8 cellular contexts compared by ENCODE assay signal in genomic region chr6:31793927-31794245, GRCh38. TPM values are rescaled to one million over a fixed set of nuclear protein-coding genes. Genes with fewer than 3 reads are reported as not detected.
DNase-seq lines count a peak whose midpoint lies in the region; TF ChIP-seq lines count a peak whose summit lies in the region.
"Not testable (repeated sequence)": the region's sequence is repeated elsewhere in the genome, so short reads cannot be mapped to it uniquely, and the experiment has no call there.

No MANE protein-coding gene starts in this region.

- H2AFZ ChIP-seq in SU-DHL-6 (ENCODE audit: low read depth, low read length, severe bottlenecking), result not testable (repeated sequence)

- peak overlapping the region in 9 of 11 experiments; percentile 99 to 100 (median 99); a peak in 15 of 22 replicates for H3K27ac ChIP-seq in BLaER1 treated with 17β-estradiol and CSF1 and Interleukin-3, amounts not matched to agents 10 nM and 100 nM
- not testable (repeated sequence) for H3K27ac ChIP-seq in HUES64 (ENCODE audit: low read depth, low read length)
- peak overlapping the region; percentile 66 for H3K27ac ChIP-seq in SU-DHL-6 (ENCODE audit: low read depth, low read length)
- H3K27ac ChIP-seq in dorsolateral prefrontal cortex, result peak overlapping the region in 34 of 59 donors; percentile 9 to 100 (median 95)

- H3K4me3 Mint-ChIP-seq in activated naive CD4-positive, alpha-beta T cell treated with anti-CD3 and anti-CD28 coated beads, Interleukin-2, amount 10 ng/mL, durations not matched to agents 7 days and 5 days, result peak overlapping the region; percentile 98
- H3K4me3 Mint-ChIP-seq in neural crest cell, result peak overlapping the region; percentile 99

- H3K9ac ChIP-seq in BLaER1 treated with 17β-estradiol and CSF1 and Interleukin-3, amounts not matched to agents 10 nM and 100 nM, result peak overlapping the region; percentile 93 to 100 (median 98); a peak in 21 of 22 replicates
- H3K9ac ChIP-seq in HUES64 (ENCODE audit: low read depth, low read length) (peak overlapping the region; percentile 98; the same call in 1 of the 2 replicates), SU-DHL-6 (ENCODE audit: low read length) (peak overlapping the region; percentile 94)
- not testable (repeated sequence) for H3K9ac ChIP-seq in iPS-15b (ENCODE audit: low read depth, low read length)

- H3K36me3 Mint-ChIP-seq in activated naive CD4-positive, alpha-beta T cell treated with anti-CD3 and anti-CD28 coated beads, Interleukin-2, amount 10 ng/mL, durations not matched to agents 7 days and 5 days, result peaks cover 32% of the 10 kb centered on the region
- peaks cover 17% of the 10 kb centered on the region for H3K36me3 Mint-ChIP-seq in neural crest cell (ENCODE audit: low read depth)

- peaks cover 15 to 65% (median 47%) of the 10 kb centered on the region in 11 experiments; a peak in 21 of 22 replicates for H3K36me3 ChIP-seq in BLaER1 treated with 17β-estradiol and CSF1 and Interleukin-3, amounts not matched to agents 10 nM and 100 nM
- H3K36me3 ChIP-seq in HUES64 (ENCODE audit: insufficient read depth, low read length), result peaks cover 60% of the 10 kb centered on the region
- H3K36me3 ChIP-seq in SU-DHL-6 (ENCODE audit: low read length), result peaks cover 15% of the 10 kb centered on the region
- H3K36me3 ChIP-seq in iPS-15b (ENCODE audit: control insufficient read depth, insufficient read depth, low read length), result peaks cover 20% of the 10 kb centered on the region

- WGBS in HUES64, result 93% methylated on average over 6 of the region's 6 CpGs

- H3K9me2 ChIP-seq in SU-DHL-6 (replicated peaks; ENCODE audit: insufficient read depth, low read length), result not testable (repeated sequence)

- H3K27me3 ChIP-seq in BLaER1 treated with 17β-estradiol and CSF1 and Interleukin-3, amounts not matched to agents 10 nM and 100 nM; HUES64 (ENCODE audit: insufficient read depth, low read length); SU-DHL-6 (ENCODE audit: low read length); dorsolateral prefrontal cortex; iPS-15b (ENCODE audit: control insufficient read depth, insufficient read depth, low read length): not testable (repeated sequence)

- not testable (repeated sequence) for DNase-seq in activated naive CD4-positive, alpha-beta T cell treated with anti-CD3 and anti-CD28 coated beads, Interleukin-2, amount 10 ng/mL, durations not matched to agents 7 days and 5 days; dorsolateral prefrontal cortex; neural crest cell (ENCODE audit: low read depth, low spot score)
- peak; percentile 23 for DNase-seq in superior temporal gyrus (ENCODE audit: extremely low spot score)

- H3K9me3 ChIP-seq in BLaER1 treated with 17β-estradiol and CSF1 and Interleukin-3, amounts not matched to agents 10 nM and 100 nM (replicated peaks in 1 of 11); HUES64 (ENCODE audit: insufficient read depth, low read depth, low read length); SU-DHL-6 (ENCODE audit: insufficient read depth, low read length); iPS-15b (ENCODE audit: control insufficient read depth, insufficient read depth, low read length): not testable (repeated sequence)

- peaks cover 32% of the 10 kb centered on the region for H3K79me2 ChIP-seq in SU-DHL-6 (ENCODE audit: insufficient read depth, low read length)

- H4K20me1 ChIP-seq in BLaER1 treated with 17β-estradiol and CSF1 and Interleukin-3, amounts not matched to agents 10 nM and 100 nM, result peaks cover 0 to 24% (median 0%) of the 10 kb centered on the region in 11 experiments; a peak in 3 of 22 replicates
- H4K20me1 ChIP-seq in SU-DHL-6 (ENCODE audit: low read depth, low read length), result not testable (repeated sequence)

- intact Hi-C loops in dorsolateral prefrontal cortex (cut with DNase I), result loop anchor here (2.0 to 10.0 kb wide), 4 partner anchors 41 to 249 kb away; partner anchors contain the start of genes ATP6V1G2 (in 1 of the 2), DDX39B (in 1 of the 2), NELFE (in 1 of the 2) and NEU1 (in 1 of the 2)

- H3K4me1 Mint-ChIP-seq in activated naive CD4-positive, alpha-beta T cell treated with anti-CD3 and anti-CD28 coated beads, Interleukin-2, amount 10 ng/mL, durations not matched to agents 7 days and 5 days, result peaks cover 52% of the 10 kb centered on the region
- H3K4me1 Mint-ChIP-seq in neural crest cell, result peaks cover 28% of the 10 kb centered on the region

- not testable (repeated sequence) for H3K9me3 Mint-ChIP-seq in activated naive CD4-positive, alpha-beta T cell treated with anti-CD3 and anti-CD28 coated beads, Interleukin-2, amount 10 ng/mL, durations not matched to agents 7 days and 5 days; neural crest cell

- TF ChIP-seq CTCF in SU-DHL-6 (IDR thresholded peaks at IDR 0.05; ENCODE audit: insufficient read depth, low read length, poor library complexity, severe bottlenecking); dorsolateral prefrontal cortex (IDR thresholded peaks at IDR 0.05 in 54 of 56, conservative IDR thresholded peaks at IDR 0.05 in 2 of 56; ENCODE audit: low read depth in 1 of 56, partially characterized antibody in 56 of 56); neural crest cell (conservative IDR thresholded peaks at IDR 0.05): not testable (repeated sequence)

- H3K27me3 Mint-ChIP-seq in activated naive CD4-positive, alpha-beta T cell treated with anti-CD3 and anti-CD28 coated beads, Interleukin-2, amount 10 ng/mL, durations not matched to agents 7 days and 5 days; neural crest cell (ENCODE audit: low read depth): not testable (repeated sequence)

- CTCF ChIA-PET in activated naive CD4-positive, alpha-beta T cell treated with anti-CD3 and anti-CD28 coated beads, Interleukin-2, amount 10 ng/mL, durations not matched to agents 7 days and 5 days (lab: Charles Lee), result not testable (repeated sequence)

- peak overlapping the region; percentile 68 to 97 (median 82); a peak in 19 of 20 replicates for H3K4me3 ChIP-seq in BLaER1 treated with 17β-estradiol and CSF1 and Interleukin-3, amounts not matched to agents 10 nM and 100 nM
- peak overlapping the region; percentile 96 for H3K4me3 ChIP-seq in HUES64 (ENCODE audit: low read length)
- H3K4me3 ChIP-seq in SU-DHL-6 (ENCODE audit: insufficient read depth, low read length, poor library complexity, severe bottlenecking), result peak overlapping the region; percentile 77
- peak overlapping the region in 50 of 59 donors; percentile 66 to 98 (median 91) for H3K4me3 ChIP-seq in dorsolateral prefrontal cortex
- H3K4me3 ChIP-seq in iPS-15b (ENCODE audit: low read depth, low read length), result peak overlapping the region; percentile 75

- H3F3A ChIP-seq in SU-DHL-6 (ENCODE audit: insufficient read depth), result peaks cover 57% of the 10 kb centered on the region

- H3K27ac Mint-ChIP-seq in activated naive CD4-positive, alpha-beta T cell treated with anti-CD3 and anti-CD28 coated beads, Interleukin-2, amount 10 ng/mL, durations not matched to agents 7 days and 5 days, result peak overlapping the region; percentile 33
- H3K27ac Mint-ChIP-seq in neural crest cell (ENCODE audit: unreplicated experiment), result peak overlapping the region; percentile 85

- peak overlapping the region; percentile 81 to 99 (median 94) for H3K4me2 ChIP-seq in BLaER1 treated with 17β-estradiol and CSF1 and Interleukin-3, amounts not matched to agents 10 nM and 100 nM
- peak overlapping the region; percentile 83 for H3K4me2 ChIP-seq in SU-DHL-6 (ENCODE audit: low read depth, low read length, poor library complexity, severe bottlenecking)

- H3K4me1 ChIP-seq in BLaER1 treated with 17β-estradiol and CSF1 and Interleukin-3, amounts not matched to agents 10 nM and 100 nM, result peaks cover 64 to 85% (median 74%) of the 10 kb centered on the region in 10 experiments
- H3K4me1 ChIP-seq in HUES64 (ENCODE audit: insufficient read depth, low read length); iPS-15b (ENCODE audit: control insufficient read depth, insufficient read depth, low read length): not testable (repeated sequence)

RNA-seq across cellular contexts. Expression of gene VARS1, which starts 1.7 kb away (rescaled TPM):
- 86.0 TPM for polyA plus RNA-seq in HUES64 (2013, experiment 1 of 2)
- 86.9 TPM for polyA plus RNA-seq in HUES64 (2013, experiment 2 of 2)
- total RNA-seq in dorsolateral prefrontal cortex (10 to 100 TPM; 36.7 to 78.7 (median 56.4) TPM), neural crest cell (162 and 163 TPM in 2 replicates)

RNA-seq across cellular contexts. Expression of gene LSM2, which starts 12.9 kb away (rescaled TPM):
- 110 TPM for polyA plus RNA-seq in HUES64 (2013, experiment 1 of 2)
- 114 TPM for polyA plus RNA-seq in HUES64 (2013, experiment 2 of 2)
- total RNA-seq in dorsolateral prefrontal cortex (10 to 100 TPM; 14.4 to 37.9 (median 25.8) TPM), neural crest cell (122 and 135 TPM in 2 replicates)

RNA-seq across cellular contexts. Expression of gene VWA7, which starts 16.8 kb away (rescaled TPM):
- 0.45 TPM for polyA plus RNA-seq in HUES64 (2013, experiment 1 of 2)
- polyA plus RNA-seq in HUES64 (2013, experiment 2 of 2), result 0.51 TPM
- total RNA-seq in dorsolateral prefrontal cortex, result 10 to 100 TPM in 116 of 120 experiments, 1 to 10 TPM in 4; 5.9 to 42.6 (median 21.4) TPM
- total RNA-seq in neural crest cell, result 2.0 and 2.7 TPM in 2 replicates

RNA-seq across cellular contexts. Expression of gene HSPA1L, which starts 21.2 kb away (rescaled TPM):
- polyA plus RNA-seq in HUES64 (2013, experiment 1 of 2), result 1.1 TPM
- polyA plus RNA-seq in HUES64 (2013, experiment 2 of 2), result 0.95 TPM
- 10 to 100 TPM in 3 of 120 experiments, 1 to 10 TPM in 117; 3.0 to 12.0 (median 5.5) TPM for total RNA-seq in dorsolateral prefrontal cortex
- 1.5 and 1.8 TPM in 2 replicates for total RNA-seq in neural crest cell

RNA-seq across cellular contexts. Expression of gene HSPA1A, which starts 21.5 kb away (rescaled TPM):
- 27.0 TPM for polyA plus RNA-seq in HUES64 (2013, experiment 1 of 2)
- 29.7 TPM for polyA plus RNA-seq in HUES64 (2013, experiment 2 of 2)
- total RNA-seq in dorsolateral prefrontal cortex (1,000 to 10,000 TPM in 12 of 120 experiments, 100 to 1,000 TPM in 96, 10 to 100 TPM in 12; 73.4 to 4,082 (median 220) TPM), neural crest cell (70.3 and 72.3 TPM in 2 replicates)
